1 cellular context compared by ENCODE assay signal in genomic region chr12:31325524-31325875, GRCh38.
TF ChIP-seq lines count a peak whose summit lies in the region.

No MANE protein-coding gene starts in this region.

TF ChIP-seq in GM23338, 12 proteins besides CTCF, POLR2A, EP300 and RAD21 (continued from another document):
- TF ChIP-seq, protein P1, sequence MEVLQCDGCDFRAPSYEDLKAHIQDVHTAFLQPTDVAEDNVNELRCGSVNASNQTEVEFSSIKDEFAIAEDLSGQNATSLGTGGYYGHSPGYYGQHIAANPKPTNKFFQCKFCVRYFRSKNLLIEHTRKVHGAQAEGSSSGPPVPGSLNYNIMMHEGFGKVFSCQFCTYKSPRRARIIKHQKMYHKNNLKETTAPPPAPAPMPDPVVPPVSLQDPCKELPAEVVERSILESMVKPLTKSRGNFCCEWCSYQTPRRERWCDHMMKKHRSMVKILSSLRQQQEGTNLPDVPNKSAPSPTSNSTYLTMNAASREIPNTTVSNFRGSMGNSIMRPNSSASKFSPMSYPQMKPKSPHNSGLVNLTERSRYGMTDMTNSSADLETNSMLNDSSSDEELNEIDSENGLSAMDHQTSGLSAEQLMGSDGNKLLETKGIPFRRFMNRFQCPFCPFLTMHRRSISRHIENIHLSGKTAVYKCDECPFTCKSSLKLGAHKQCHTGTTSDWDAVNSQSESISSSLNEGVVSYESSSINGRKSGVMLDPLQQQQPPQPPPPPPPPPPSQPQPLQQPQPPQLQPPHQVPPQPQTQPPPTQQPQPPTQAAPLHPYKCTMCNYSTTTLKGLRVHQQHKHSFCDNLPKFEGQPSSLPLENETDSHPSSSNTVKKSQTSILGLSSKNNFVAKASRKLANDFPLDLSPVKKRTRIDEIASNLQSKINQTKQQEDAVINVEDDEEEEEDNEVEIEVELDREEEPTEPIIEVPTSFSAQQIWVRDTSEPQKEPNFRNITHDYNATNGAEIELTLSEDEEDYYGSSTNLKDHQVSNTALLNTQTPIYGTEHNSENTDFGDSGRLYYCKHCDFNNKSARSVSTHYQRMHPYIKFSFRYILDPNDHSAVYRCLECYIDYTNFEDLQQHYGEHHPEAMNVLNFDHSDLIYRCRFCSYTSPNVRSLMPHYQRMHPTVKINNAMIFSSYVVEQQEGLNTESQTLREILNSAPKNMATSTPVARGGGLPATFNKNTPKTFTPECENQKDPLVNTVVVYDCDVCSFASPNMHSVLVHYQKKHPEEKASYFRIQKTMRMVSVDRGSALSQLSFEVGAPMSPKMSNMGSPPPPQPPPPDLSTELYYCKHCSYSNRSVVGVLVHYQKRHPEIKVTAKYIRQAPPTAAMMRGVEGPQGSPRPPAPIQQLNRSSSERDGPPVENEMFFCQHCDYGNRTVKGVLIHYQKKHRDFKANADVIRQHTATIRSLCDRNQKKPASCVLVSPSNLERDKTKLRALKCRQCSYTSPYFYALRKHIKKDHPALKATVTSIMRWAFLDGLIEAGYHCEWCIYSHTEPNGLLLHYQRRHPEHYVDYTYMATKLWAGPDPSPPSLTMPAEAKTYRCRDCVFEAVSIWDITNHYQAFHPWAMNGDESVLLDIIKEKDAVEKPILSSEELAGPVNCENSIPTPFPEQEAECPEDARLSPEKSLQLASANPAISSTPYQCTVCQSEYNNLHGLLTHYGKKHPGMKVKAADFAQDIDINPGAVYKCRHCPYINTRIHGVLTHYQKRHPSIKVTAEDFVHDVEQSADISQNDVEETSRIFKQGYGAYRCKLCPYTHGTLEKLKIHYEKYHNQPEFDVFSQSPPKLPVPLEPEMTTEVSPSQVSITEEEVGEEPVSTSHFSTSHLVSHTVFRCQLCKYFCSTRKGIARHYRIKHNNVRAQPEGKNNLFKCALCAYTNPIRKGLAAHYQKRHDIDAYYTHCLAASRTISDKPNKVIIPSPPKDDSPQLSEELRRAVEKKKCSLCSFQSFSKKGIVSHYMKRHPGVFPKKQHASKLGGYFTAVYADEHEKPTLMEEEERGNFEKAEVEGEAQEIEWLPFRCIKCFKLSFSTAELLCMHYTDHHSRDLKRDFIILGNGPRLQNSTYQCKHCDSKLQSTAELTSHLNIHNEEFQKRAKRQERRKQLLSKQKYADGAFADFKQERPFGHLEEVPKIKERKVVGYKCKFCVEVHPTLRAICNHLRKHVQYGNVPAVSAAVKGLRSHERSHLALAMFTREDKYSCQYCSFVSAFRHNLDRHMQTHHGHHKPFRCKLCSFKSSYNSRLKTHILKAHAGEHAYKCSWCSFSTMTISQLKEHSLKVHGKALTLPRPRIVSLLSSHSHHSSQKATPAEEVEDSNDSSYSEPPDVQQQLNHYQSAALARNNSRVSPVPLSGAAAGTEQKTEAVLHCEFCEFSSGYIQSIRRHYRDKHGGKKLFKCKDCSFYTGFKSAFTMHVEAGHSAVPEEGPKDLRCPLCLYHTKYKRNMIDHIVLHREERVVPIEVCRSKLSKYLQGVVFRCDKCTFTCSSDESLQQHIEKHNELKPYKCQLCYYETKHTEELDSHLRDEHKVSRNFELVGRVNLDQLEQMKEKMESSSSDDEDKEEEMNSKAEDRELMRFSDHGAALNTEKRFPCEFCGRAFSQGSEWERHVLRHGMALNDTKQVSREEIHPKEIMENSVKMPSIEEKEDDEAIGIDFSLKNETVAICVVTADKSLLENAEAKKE (CRISPR knock-in tag; IDR thresholded peaks at IDR 0.05), result no peak
- TF ChIP-seq EZH2 (IDR thresholded peaks at IDR 0.05; ENCODE audit: low read depth, unreplicated experiment) (no peak), JUNB (IDR thresholded peaks at IDR 0.05; ENCODE audit: unreplicated experiment) (no peak), STAT1 (IDR thresholded peaks at IDR 0.05; ENCODE audit: unreplicated experiment) (no peak)
